Comparison of ENCODE assay signal across 1 cellular context in genomic region chr3:52820741-52821140, GRCh38.
A peak's percentile ranks its signal among the peaks of the same experiment; 100 is the strongest.
TF ChIP-seq lines count a peak whose summit lies in the region.

No MANE protein-coding gene starts in this region.

TF ChIP-seq in H1, 55 proteins besides CTCF, POLR2A, EP300 and RAD21:
- 0 out of 4 replicates have a peak, but pooled peaks of 1 of the 2 experiments have one; percentile 29 for TF ChIP-seq SIN3A (conservative IDR thresholded peaks at IDR 0.05 in 1 of 2, IDR thresholded peaks at IDR 0.05 in 1 of 2; ENCODE audit: low read depth in 1 of 2, low read length in 2 of 2)
- peak; percentile 44; the same call in 1 of the 2 replicates for TF ChIP-seq GABPA (IDR thresholded peaks at IDR 0.05; ENCODE audit: borderline replicate concordance, insufficient read depth, low read length)
- TF ChIP-seq USF2 (IDR thresholded peaks at IDR 0.05; ENCODE audit: low read length): peak; percentile 50; the same call in 1 of the 2 replicates
- no peak for TF ChIP-seq RNF2 (IDR thresholded peaks at IDR 0.05; ENCODE audit: borderline replicate concordance, low read depth, low read length, missing control alignments, poor library complexity, severe bottlenecking)
- no peak for TF ChIP-seq TAF7 (optimal IDR thresholded peaks at IDR 0.05; ENCODE audit: borderline replicate concordance, low read depth, low read length)
- peak; percentile 33; the same call in 1 of the 2 replicates for TF ChIP-seq MAX (IDR thresholded peaks at IDR 0.05)
- TF ChIP-seq CREB1 (IDR thresholded peaks at IDR 0.05): peak; percentile 54
TF ChIP-seq in H1: peak in this region for 5.
